1 cellular context compared by ENCODE assay signal in genomic region chr15:36877796-36878744, GRCh38.
TF ChIP-seq lines count a peak whose summit lies in the region.

No MANE protein-coding gene starts in this region.

TF ChIP-seq in SK-N-SH treated with all-trans-retinoic acid at 6 μM for 48 hours, 23 proteins besides CTCF, POLR2A, EP300 and RAD21 (continued from another document):
- no peak for TF ChIP-seq PATZ1 (CRISPR knock-in tag; IDR thresholded peaks at IDR 0.05; ENCODE audit: borderline replicate concordance)
- no peak for TF ChIP-seq TOX (CRISPR knock-in tag; IDR thresholded peaks at IDR 0.05; ENCODE audit: borderline replicate concordance)
- TF ChIP-seq PPARA (CRISPR knock-in tag; IDR thresholded peaks at IDR 0.05; ENCODE audit: borderline replicate concordance): no peak
- no peak for TF ChIP-seq ZFP30 (CRISPR knock-in tag; IDR thresholded peaks at IDR 0.05)
- TF ChIP-seq POU6F1 (CRISPR knock-in tag; IDR thresholded peaks at IDR 0.05; ENCODE audit: borderline replicate concordance, low read depth): no peak
- TF ChIP-seq ZNF70 (CRISPR knock-in tag; IDR thresholded peaks at IDR 0.05): no peak
- TF ChIP-seq TSHZ2 (CRISPR knock-in tag; IDR thresholded peaks at IDR 0.05): no peak
